ENCODE assay signal across 10 cellular contexts in the genomic region with DNA sequence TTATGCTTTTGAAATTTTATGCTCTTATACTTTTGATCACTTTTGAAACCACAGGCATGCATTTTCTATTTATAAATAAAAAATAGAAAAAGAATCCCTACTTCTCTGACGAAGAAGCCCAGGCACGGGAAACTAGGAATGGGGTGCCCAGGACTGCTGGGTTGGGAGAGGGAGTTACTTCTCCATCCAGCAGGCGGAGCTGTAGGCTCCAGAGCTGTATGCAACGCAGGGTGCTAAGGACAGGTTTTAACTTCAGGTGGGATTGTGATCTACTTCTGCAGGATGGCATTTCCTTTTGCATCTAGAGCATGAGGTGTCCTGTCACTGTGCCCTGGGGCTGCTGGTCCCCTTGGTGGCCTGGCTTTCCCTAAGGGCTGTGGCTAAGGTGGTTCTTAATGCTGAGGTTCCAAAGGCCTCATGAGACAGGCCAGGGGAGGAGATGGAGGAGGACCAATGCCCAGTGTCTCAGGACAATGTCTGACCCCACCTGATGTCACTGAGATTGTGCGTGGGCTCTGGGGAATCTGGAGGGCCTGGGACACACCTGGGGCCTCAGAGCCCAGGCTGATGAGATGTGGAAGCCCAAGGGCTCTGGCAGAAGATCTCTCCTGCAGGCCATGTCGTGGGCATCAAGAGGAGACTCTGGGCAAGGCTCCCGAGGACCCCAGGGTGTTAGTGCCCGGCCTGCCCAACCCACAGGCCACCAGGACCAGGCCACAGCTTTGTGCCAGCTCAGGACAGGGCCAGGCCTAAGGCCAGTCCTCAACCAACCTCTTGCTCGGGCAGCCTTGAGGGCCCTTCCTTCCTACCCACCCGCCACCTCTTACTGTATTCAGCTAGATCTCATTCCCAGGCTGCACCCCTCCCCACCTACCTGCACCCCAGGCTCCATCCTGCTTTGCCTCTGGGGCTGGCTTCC. TPM values are rescaled to one million over a fixed set of nuclear protein-coding genes. Genes with fewer than 3 reads are reported as not detected.
DNase-seq lines count a peak whose midpoint lies in the region; ATAC-seq and TF ChIP-seq lines count a peak whose summit lies in the region.
"Had no signal": no experiment of that assay in that cellular context is flagged by ENCODE, and none has a peak within 500 bp of the region (broad histone marks: within the 10 kb centered on the region; RNA-seq: fewer than 3 reads in every experiment).

No MANE protein-coding gene starts in this region.

- H3K9me3 ChIP-seq in smooth muscle cell (replicated peaks; ENCODE audit: low read depth): no peaks in the 10 kb centered on the region

- H3K27me3 ChIP-seq in smooth muscle cell (ENCODE audit: low read depth): no peaks in the 10 kb centered on the region

- H2AFZ ChIP-seq in smooth muscle cell (ENCODE audit: low read depth): no peak overlapping the region

- no peak overlapping the region for H3K4me3 Mint-ChIP-seq in activated T-cell treated with anti-CD3 and anti-CD28 coated beads, Interleukin-2, amount 50 U/mL, for 72 hours
- H3K4me3 Mint-ChIP-seq: IgD-negative memory B cell had no signal

- no peaks in the 10 kb centered on the region for H3K4me1 Mint-ChIP-seq in activated T-cell treated with anti-CD3 and anti-CD28 coated beads, Interleukin-2, amount 50 U/mL, for 72 hours (ENCODE audit: low read depth)
- H3K4me1 Mint-ChIP-seq: IgD-negative memory B cell had no signal

- H3K27ac ChIP-seq in smooth muscle cell (ENCODE audit: low read depth): no peak overlapping the region

- no peak for ATAC-seq in activated T-cell treated with anti-CD3 and anti-CD28 coated beads, Interleukin-2, amount 50 U/mL, for 72 hours (replicated peaks in 1 of 2)
- no peak for ATAC-seq in HG03520 (IDR thresholded peaks at IDR 0.05; ENCODE audit: unreplicated experiment)

- no peaks in the 10 kb centered on the region for H4K20me1 ChIP-seq in smooth muscle cell (ENCODE audit: low read depth)

- H3F3A ChIP-seq in smooth muscle cell (ENCODE audit: low read depth): no peaks in the 10 kb centered on the region

- no peaks in the 10 kb centered on the region for H3K36me3 ChIP-seq in smooth muscle cell (ENCODE audit: low read depth)

- peaks cover 2 to 4% of the 10 kb centered on the region in 2 donors for H3K9me3 Mint-ChIP-seq in activated T-cell treated with anti-CD3 and anti-CD28 coated beads, Interleukin-2, amount 50 U/mL, for 72 hours

- H3K27ac Mint-ChIP-seq in activated T-cell treated with anti-CD3 and anti-CD28 coated beads, Interleukin-2, amount 50 U/mL, for 72 hours: no peak overlapping the region
- H3K27ac Mint-ChIP-seq: IgD-negative memory B cell had no signal

- H3K4me3 ChIP-seq in epithelial cell of esophagus (ENCODE audit: low read length) (no peak overlapping the region), smooth muscle cell (no peak overlapping the region)

- no peaks in the 10 kb centered on the region for H3K79me2 ChIP-seq in smooth muscle cell (ENCODE audit: low read depth)

- no peak overlapping the region for H3K4me2 ChIP-seq in smooth muscle cell

- H3K9ac ChIP-seq in smooth muscle cell (ENCODE audit: low read depth): no peak overlapping the region

- no peaks in the 10 kb centered on the region for H3K27me3 Mint-ChIP-seq in activated T-cell treated with anti-CD3 and anti-CD28 coated beads, Interleukin-2, amount 50 U/mL, for 72 hours (ENCODE audit: low read depth)

- no peaks in the 10 kb centered on the region for H3K4me1 ChIP-seq in smooth muscle cell (ENCODE audit: low read depth)

- DNase-seq in SKM-1 treated with dmso at 0.1 percent for 144 hours (lab: John Stamatoyannopoulos, UW; ENCODE audit: unreplicated experiment) (peak; percentile 12), SKM-1 (lab: John Stamatoyannopoulos, UW; ENCODE audit: unreplicated experiment) (no peak), NCI-H748 treated with DMSO at 0.1 percent for 48 hours (lab: John Stamatoyannopoulos, UW) (peak; percentile 13), epithelial cell of esophagus (ENCODE audit: low read depth) (peak; percentile 35), smooth muscle cell (lab: John Stamatoyannopoulos, UW; ENCODE audit: unreplicated experiment) (no peak), OCI-M2 (lab: John Stamatoyannopoulos, UW; ENCODE audit: unreplicated experiment) (no peak)
- no peak for DNase-seq in activated T-cell treated with anti-CD3 and anti-CD28 coated beads, Interleukin-2, amount 50 U/mL, for 72 hours
- DNase-seq: amygdala had no signal

- TF ChIP-seq CTCF in epithelial cell of esophagus (IDR thresholded peaks at IDR 0.05; ENCODE audit: insufficient read depth, low read depth, low read length, missing control alignments) (peak; percentile 64), smooth muscle cell (IDR thresholded peaks at IDR 0.05; ENCODE audit: borderline replicate concordance, insufficient read depth, poor library complexity, severe bottlenecking) (peak; percentile 48)

- no peaks in the 10 kb centered on the region for H3K36me3 Mint-ChIP-seq in activated T-cell treated with anti-CD3 and anti-CD28 coated beads, Interleukin-2, amount 50 U/mL, for 72 hours (ENCODE audit: insufficient read depth in 2 of 2)
- H3K36me3 Mint-ChIP-seq: IgD-negative memory B cell had no signal

- WGBS in smooth muscle cell (ENCODE audit: low lambda C conversion rate): 67% methylated on average over 10 of the region's 10 CpGs

RNA-seq across cellular contexts. Expression of a gene that starts 0.5 kb away (rescaled TPM):
- not detected in 2 replicates for total RNA-seq in smooth muscle cell
- polyA plus RNA-seq in smooth muscle cell: not detected in 2 replicates
- total RNA-seq in activated T-cell treated with anti-CD3 and anti-CD28 coated beads, Interleukin-2, amount 50 U/mL, for 72 hours: not detected
- polyA plus RNA-seq: IgD-negative memory B cell had no signal

RNA-seq across cellular contexts. Expression of a gene that starts 15.9 kb away (rescaled TPM):
- total RNA-seq in smooth muscle cell: not detected in 2 replicates
- 0.31 TPM in 1 of 2 replicates, not detected in the other for polyA plus RNA-seq in smooth muscle cell
- not detected for total RNA-seq in activated T-cell treated with anti-CD3 and anti-CD28 coated beads, Interleukin-2, amount 50 U/mL, for 72 hours
- polyA plus RNA-seq: IgD-negative memory B cell had no signal

RNA-seq across cellular contexts. Expression of a gene that starts 48.7 kb away (rescaled TPM):
- total RNA-seq in smooth muscle cell: 4,025 and 5,098 TPM in 2 replicates
- polyA plus RNA-seq in smooth muscle cell: 1,776 and 1,956 TPM in 2 replicates
- 1 to 10 TPM in 1 of 2 donors, under 1 TPM in 1; 0.34 to 2.0 TPM for total RNA-seq in activated T-cell treated with anti-CD3 and anti-CD28 coated beads, Interleukin-2, amount 50 U/mL, for 72 hours

Comparison
In these comparisons a context has a peak if more than half of its experiments do, and no peak if none do; other contexts are left out.
1. DNase-seq: peak in SKM-1 treated with dmso at 0.1 percent for 144 hours (single experiment), NCI-H748 treated with DMSO at 0.1 percent for 48 hours (single experiment) and epithelial cell of esophagus (single experiment); none in SKM-1 (single experiment), smooth muscle cell (single experiment), activated T-cell treated with anti-CD3 and anti-CD28 coated beads, Interleukin-2, amount 50 U/mL, for 72 hours (0 of 2) and OCI-M2 (single experiment).
2. RNA of a gene that starts 48.7 kb away (total RNA-seq): 4,025 to 5,098 TPM in smooth muscle cell; 0.34 to 2.0 TPM in activated T-cell treated with anti-CD3 and anti-CD28 coated beads, Interleukin-2, amount 50 U/mL, for 72 hours; every median in the first group is over 1,000 times any median in the second.